Comparison of ENCODE assay signal across 8 cellular contexts in the genomic region with DNA sequence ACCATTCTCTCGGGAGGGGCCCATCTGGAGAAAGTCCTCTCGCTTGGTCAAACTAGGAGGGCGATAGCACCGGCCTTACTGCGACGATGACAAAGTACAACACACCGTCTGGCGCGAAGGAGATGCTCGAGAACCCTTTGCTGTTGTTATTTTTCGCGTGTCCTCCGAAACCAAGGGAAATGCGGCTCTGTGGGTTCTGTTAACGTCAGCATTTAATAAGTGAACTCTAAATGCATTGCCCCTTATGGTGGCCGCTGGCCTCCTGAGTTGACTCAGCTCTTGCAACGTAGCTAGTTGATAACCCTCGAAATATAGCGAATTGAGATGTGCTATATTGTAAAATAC.
A peak's percentile ranks its signal among the peaks of the same experiment; 100 is the strongest.
DNase-seq lines count a peak whose midpoint lies in the region.

No MANE protein-coding gene starts in this region.

- no peak for DNase-seq in activated naive CD4-positive, alpha-beta T cell treated with anti-CD3 and anti-CD28 coated beads, Interleukin-2, amount 10 ng/mL, durations not matched to agents 7 days and 5 days
- DNase-seq in activated naive CD4-positive, alpha-beta T cell (lab: John Stamatoyannopoulos, UW) = no peak
- DNase-seq in MV-4-11 (lab: John Stamatoyannopoulos, UW) = peak; percentile 35
- peak; percentile 51 for DNase-seq in amniotic epithelial cell (ENCODE audit: low read depth)
- peak in 2 of 3 donors; percentile 3 to 8 for DNase-seq in stimulated activated CD4-positive, alpha-beta T cell treated with anti-CD3 and anti-CD28 coated beads, TNF-alpha, amount 100 ng/mL, for 48 hours (ENCODE audit: low read depth in 3 of 3)
- DNase-seq in effector CD8-positive, alpha-beta T cell (lab: John Stamatoyannopoulos, UW) = no peak
- no peak for DNase-seq in NCI-H446 treated with DMSO at 0.1 percent for 48 hours (lab: John Stamatoyannopoulos, UW)

- peaks cover 2% of the 10 kb centered on the region for H3K9me3 Mint-ChIP-seq in activated naive CD4-positive, alpha-beta T cell treated with anti-CD3 and anti-CD28 coated beads, Interleukin-2, amount 10 ng/mL, durations not matched to agents 7 days and 5 days

- peaks cover 28% of the 10 kb centered on the region for H3K4me1 Mint-ChIP-seq in activated naive CD4-positive, alpha-beta T cell treated with anti-CD3 and anti-CD28 coated beads, Interleukin-2, amount 10 ng/mL, durations not matched to agents 7 days and 5 days

- H3K9me3 ChIP-seq in iPS-15b (ENCODE audit: control insufficient read depth, insufficient read depth, low read length) = no peaks in the 10 kb centered on the region

- H3K27me3 Mint-ChIP-seq in activated naive CD4-positive, alpha-beta T cell treated with anti-CD3 and anti-CD28 coated beads, Interleukin-2, amount 10 ng/mL, durations not matched to agents 7 days and 5 days = peaks cover 7% of the 10 kb centered on the region

- peaks cover 13% of the 10 kb centered on the region for H3K36me3 Mint-ChIP-seq in activated naive CD4-positive, alpha-beta T cell treated with anti-CD3 and anti-CD28 coated beads, Interleukin-2, amount 10 ng/mL, durations not matched to agents 7 days and 5 days

- H3K36me3 ChIP-seq in iPS-15b (ENCODE audit: control insufficient read depth, insufficient read depth, low read length) = no peaks in the 10 kb centered on the region

- peak overlapping the region; percentile 98 for H3K4me3 Mint-ChIP-seq in activated naive CD4-positive, alpha-beta T cell treated with anti-CD3 and anti-CD28 coated beads, Interleukin-2, amount 10 ng/mL, durations not matched to agents 7 days and 5 days

- no peaks in the 10 kb centered on the region for H3K27me3 ChIP-seq in iPS-15b (ENCODE audit: control insufficient read depth, insufficient read depth, low read length)

- H3K4me1 ChIP-seq in iPS-15b (ENCODE audit: control insufficient read depth, insufficient read depth, low read length) = peaks cover 6% of the 10 kb centered on the region

- CTCF ChIA-PET in activated naive CD4-positive, alpha-beta T cell treated with anti-CD3 and anti-CD28 coated beads, Interleukin-2, amount 10 ng/mL, durations not matched to agents 7 days and 5 days (lab: Charles Lee) = interaction anchor here (0.6 to 2.6 kb wide), 13 partner anchors 12 to 612 kb away, joined by 3 to 21 read pairs (median 4); a partner anchor contains a TSS

- H3K27ac Mint-ChIP-seq in activated naive CD4-positive, alpha-beta T cell treated with anti-CD3 and anti-CD28 coated beads, Interleukin-2, amount 10 ng/mL, durations not matched to agents 7 days and 5 days = peak overlapping the region; percentile 99

- peak overlapping the region; percentile 62 for H3K9ac ChIP-seq in iPS-15b (ENCODE audit: low read depth, low read length)

- H3K4me3 ChIP-seq in iPS-15b (ENCODE audit: low read depth, low read length) = peak overlapping the region; percentile 77

Comparison
In these comparisons a context has a peak if more than half of its experiments do, and no peak if none do; other contexts are left out.
1. DNase-seq: peak in MV-4-11 (single experiment), amniotic epithelial cell (single experiment) and stimulated activated CD4-positive, alpha-beta T cell treated with anti-CD3 and anti-CD28 coated beads, TNF-alpha, amount 100 ng/mL, for 48 hours (2 of 3); none in activated naive CD4-positive, alpha-beta T cell treated with anti-CD3 and anti-CD28 coated beads, Interleukin-2, amount 10 ng/mL, durations not matched to agents 7 days and 5 days (single experiment), activated naive CD4-positive, alpha-beta T cell (0 of 4), effector CD8-positive, alpha-beta T cell (single experiment) and NCI-H446 treated with DMSO at 0.1 percent for 48 hours (single experiment).